7 cellular contexts compared by ENCODE assay signal in genomic region chr12:73984552-73984951, GRCh38.
"Had no signal": no experiment of that assay in that cellular context is flagged by ENCODE, and none has a peak within 500 bp of the region (broad histone marks: within the 10 kb centered on the region; RNA-seq: fewer than 3 reads in every experiment).

No MANE protein-coding gene starts in this region.

- H3K27ac ChIP-seq: GM23248, HL-60 had no signal

- DNase-seq: GM23248, H9, HCEC 1CT, KG1 had no signal

- ATAC-seq: HepG2, K562 had no signal

- H3K4me3 ChIP-seq: GM23248, K562 had no signal
